ENCODE assay signal across 9 cellular contexts in genomic region chr4:55819634-55820033, GRCh38. TPM values are rescaled to one million over a fixed set of nuclear protein-coding genes. Genes with fewer than 3 reads are reported as not detected.
DNase-seq lines count a peak whose midpoint lies in the region; ATAC-seq and TF ChIP-seq lines count a peak whose summit lies in the region.
"Had no signal": no experiment of that assay in that cellular context is flagged by ENCODE, and none has a peak within 500 bp of the region (broad histone marks: within the 10 kb centered on the region; RNA-seq: fewer than 3 reads in every experiment).

Gene EXOC1L, plus strand, starts transcription at chr4:55819790. Its CDS starts 237 bp downstream, at chr4:55820027.

- POLR2A ChIA-PET in SK-N-SH (lab: Yijun Ruan, JAX): no interaction called here

- peak; percentile 35 for TF ChIP-seq RAD21 in SK-N-SH (IDR thresholded peaks at IDR 0.05; ENCODE audit: low read length)

- H3K9me3 ChIP-seq in SK-N-SH (no peaks in the 10 kb centered on the region), ovary (no peaks in the 10 kb centered on the region)

- H3K4me1 ChIP-seq in SK-N-SH (ENCODE audit: control insufficient read depth in 1 of 2, insufficient read depth in 2 of 2, low read depth in 1 of 2, low read length in 1 of 2) (no peaks in the 10 kb centered on the region), ovary (ENCODE audit: insufficient read depth) (no peaks in the 10 kb centered on the region)

- 22% methylated on average over 10 of the region's 13 CpGs for WGBS in SK-N-SH (ENCODE audit: low lambda C conversion rate)
- whole genome bisulfite sequencing in ovary, 3 donors: 1 to 9% (median 4%) methylated on average over 13 of the region's 13 CpGs

- H3K4me2 ChIP-seq in SK-N-SH: peak within 1 kb of the TSS; percentile 62; the same call in 1 of the 2 replicates

- H4K20me1 ChIP-seq in SK-N-SH (ENCODE audit: insufficient read depth): no peaks in the 10 kb centered on the region

- DNase-seq in CMK (ENCODE audit: low read depth): peak; percentile 30
- DNase-seq in SK-N-SH: peak; percentile 75
- DNase-seq in fibroblast of villous mesenchyme (ENCODE audit: low read depth): peak; percentile 6
- DNase-seq in ovary: peak in 4 of 5 donors; percentile 7 to 33 (median 14)
- DNase-seq in NCI-H82 (lab: John Stamatoyannopoulos, UW): no peak
- DNase-seq in NCI-H187 (lab: John Stamatoyannopoulos, UW): no peak
- no peak for DNase-seq in NCI-H1048 (lab: John Stamatoyannopoulos, UW)

- H3K9me2 ChIP-seq in SK-N-SH: no peaks in the 10 kb centered on the region

- 0 out of 2 replicates have a peak within 1 kb of the TSS, but pooled peaks have one; percentile 46 for H2AFZ ChIP-seq in SK-N-SH (ENCODE audit: low read depth)

- no peak for TF ChIP-seq EP300 in SK-N-SH (IDR thresholded peaks at IDR 0.05; ENCODE audit: borderline replicate concordance in 1 of 2, low read depth in 1 of 2, low read length in 1 of 2)
- no peak for TF ChIP-seq EP300 in ovary (IDR thresholded peaks at IDR 0.05)

- H3F3A ChIP-seq in SK-N-SH (replicated peaks; ENCODE audit: insufficient read depth): no peaks in the 10 kb centered on the region

- no peaks in the 10 kb centered on the region for H3K79me2 ChIP-seq in SK-N-SH (ENCODE audit: insufficient read depth)

- H3K27ac ChIP-seq in SK-N-SH (ENCODE audit: low read depth in 2 of 2, low read length in 1 of 2) (no peak within 1 kb of the TSS), ovary (no peak within 1 kb of the TSS)
- H3K27ac ChIP-seq: HL-60 had no signal

- H3K4me3 ChIP-seq in SK-N-SH (ENCODE audit: low read depth in 2 of 2, low read length in 1 of 2): peak within 1 kb of the TSS in 1 of 2 experiments; percentile 42; a peak in 2 of 4 replicates
- peak within 1 kb of the TSS; percentile 31 for H3K4me3 ChIP-seq in fibroblast of villous mesenchyme (ENCODE audit: low read depth, low read length)
- no peak within 1 kb of the TSS for H3K4me3 ChIP-seq in ovary

- no peak for TF ChIP-seq POLR2A in ovary (IDR thresholded peaks at IDR 0.05)

- TF ChIP-seq CTCF in SK-N-SH (IDR thresholded peaks at IDR 0.05) (no peak), fibroblast of villous mesenchyme (IDR thresholded peaks at IDR 0.05; ENCODE audit: insufficient read depth, low read depth, low read length) (no peak), ovary (IDR thresholded peaks at IDR 0.05) (no peak)

- H3K36me3 ChIP-seq in SK-N-SH (replicated peaks in 1 of 2; ENCODE audit: control insufficient read depth in 1 of 2, insufficient read depth in 2 of 2, low read length in 1 of 2): no peaks in the 10 kb centered on the region
- no peaks in the 10 kb centered on the region for H3K36me3 ChIP-seq in ovary

- ATAC-seq in GM19467 (IDR thresholded peaks at IDR 0.05; ENCODE audit: unreplicated experiment): no peak

- H3K9ac ChIP-seq in SK-N-SH: no peak within 1 kb of the TSS

- CTCF ChIA-PET in SK-N-SH (lab: Yijun Ruan, JAX): interaction anchor here (0.7 to 1.4 kb wide), 8 partner anchors 11 to 225 kb away, joined by 3 to 4 read pairs (median 3); no protein-coding TSS in a partner anchor

- intact Hi-C loops in ovary (cut with DNase I): no loop called here

- no peaks in the 10 kb centered on the region for H3K27me3 ChIP-seq in SK-N-SH (ENCODE audit: insufficient read depth)
- no peaks in the 10 kb centered on the region for H3K27me3 ChIP-seq in ovary

TF ChIP-seq in SK-N-SH, 30 proteins besides CTCF, POLR2A, EP300 and RAD21:
- no peak for TF ChIP-seq MAX (IDR thresholded peaks at IDR 0.05; ENCODE audit: low read depth)
- TF ChIP-seq PBX3 (IDR thresholded peaks at IDR 0.05): no peak
- TF ChIP-seq NRF1 (IDR thresholded peaks at IDR 0.05; ENCODE audit: low read depth, low read length): no peak
- TF ChIP-seq YY1 (IDR thresholded peaks at IDR 0.05; ENCODE audit: low read depth): no peak
- TF ChIP-seq USF2 (IDR thresholded peaks at IDR 0.05; ENCODE audit: borderline replicate concordance, low read depth, low read length): no peak
- TF ChIP-seq USF1 (IDR thresholded peaks at IDR 0.05; ENCODE audit: borderline replicate concordance, low read depth): no peak
- TF ChIP-seq SIN3A (IDR thresholded peaks at IDR 0.05; ENCODE audit: borderline replicate concordance, low read depth, low read length): no peak
- TF ChIP-seq MEF2A (IDR thresholded peaks at IDR 0.05; ENCODE audit: borderline replicate concordance, low read depth): no peak
- no peak for TF ChIP-seq IRF3 (IDR thresholded peaks at IDR 0.05; ENCODE audit: low read depth, low read length)
- no peak for TF ChIP-seq TEAD4 (IDR thresholded peaks at IDR 0.05; ENCODE audit: borderline replicate concordance, insufficient read depth)
TF ChIP-seq in SK-N-SH: peak in this region for 0.

RNA-seq across cellular contexts. Expression of gene EXOC1L, which starts in this region (rescaled TPM):
- polyA plus RNA-seq in SK-N-SH (2012; rRNA removed) (not detected in 2 replicates), ovary (not detected)
- 0.04 and 0.19 TPM in 2 replicates for polyA plus RNA-seq in SK-N-SH (2012; cell fraction: cytosol; rRNA removed)
- not detected in 2 replicates for polyA plus RNA-seq in SK-N-SH (2012; cell fraction: nucleus; rRNA removed)
- total RNA-seq in fibroblast of villous mesenchyme (not detected in 2 replicates), ovary (not detected)

Comparison
In these comparisons a context has a peak if more than half of its experiments do, and no peak if none do; other contexts are left out.
1. Peak in DNase-seq and H3K4me2 ChIP-seq in SK-N-SH; RNA of the gene not detected or under 1 TPM.
2. Peak in DNase-seq and H3K4me3 ChIP-seq in fibroblast of villous mesenchyme; RNA of the gene not detected or under 1 TPM.
3. Peak in DNase-seq in ovary; RNA of the gene not detected or under 1 TPM.